Comparison of ENCODE assay signal across 1 cellular context in genomic region chr19:55385749-55386514, GRCh38.
A peak's percentile ranks its signal among the peaks of the same experiment; 100 is the strongest.
TF ChIP-seq lines count a peak whose summit lies in the region.

Gene RPL28, plus strand, starts transcription at chr19:55385932. Its CDS starts 426 bp downstream, at chr19:55386358.

TF ChIP-seq in HepG2, 621 proteins besides CTCF, POLR2A, EP300 and RAD21 (continued from another document and continues in another):
- TF ChIP-seq THRA (CRISPR knock-in tag; IDR thresholded peaks at IDR 0.05; ENCODE audit: borderline replicate concordance) = peak; percentile 53
- TF ChIP-seq LCORL (IDR thresholded peaks at IDR 0.05) = no peak
- 0 out of 2 replicates have a peak, but pooled peaks have one; percentile 22 for TF ChIP-seq LCORL (CRISPR knock-in tag; IDR thresholded peaks at IDR 0.05)
- TF ChIP-seq TCF7 (IDR thresholded peaks at IDR 0.05; ENCODE audit: low read depth) = no peak
- no peak for TF ChIP-seq TAF15 (IDR thresholded peaks at IDR 0.05; ENCODE audit: low read depth, low read length, poor library complexity, severe bottlenecking)
- TF ChIP-seq ZNF615 (CRISPR knock-in tag; IDR thresholded peaks at IDR 0.05; ENCODE audit: borderline replicate concordance) = no peak
- no peak for TF ChIP-seq ZNF550 (CRISPR knock-in tag; IDR thresholded peaks at IDR 0.05; ENCODE audit: borderline replicate concordance)
- no peak for TF ChIP-seq LRRFIP1 (CRISPR knock-in tag; conservative IDR thresholded peaks at IDR 0.05)
- peak; percentile 46; the same call in 1 of the 2 replicates for TF ChIP-seq HCFC1 (IDR thresholded peaks at IDR 0.05; ENCODE audit: low read depth, low read length)
- TF ChIP-seq ZSCAN12 (CRISPR knock-in tag; IDR thresholded peaks at IDR 0.05) = no peak
- peak; percentile 92; the same call in 1 of the 2 replicates for TF ChIP-seq ZNF563 (CRISPR knock-in tag; IDR thresholded peaks at IDR 0.05)
- TF ChIP-seq ATF1 (CRISPR knock-in tag; IDR thresholded peaks at IDR 0.05) = peak; percentile 84
- TF ChIP-seq MXD4 (CRISPR knock-in tag; IDR thresholded peaks at IDR 0.05) = peak; percentile 38; the same call in 1 of the 2 replicates
- peak; percentile 30; the same call in 1 of the 2 replicates for TF ChIP-seq ZNF607 (CRISPR knock-in tag; IDR thresholded peaks at IDR 0.05; ENCODE audit: borderline replicate concordance)
- TF ChIP-seq ZNF556 (CRISPR knock-in tag; IDR thresholded peaks at IDR 0.05; ENCODE audit: borderline replicate concordance) = 0 out of 2 replicates have a peak, but pooled peaks have one; percentile 55
- TF ChIP-seq TBL1XR1 (IDR thresholded peaks at IDR 0.05; ENCODE audit: borderline replicate concordance, low read length, partially characterized antibody) = peak; percentile 16
- TF ChIP-seq ZNF44 (CRISPR knock-in tag; IDR thresholded peaks at IDR 0.05) = no peak
- TF ChIP-seq RFXAP (CRISPR knock-in tag; IDR thresholded peaks at IDR 0.05; ENCODE audit: borderline replicate concordance) = peak; percentile 32; the same call in 1 of the 2 replicates
- 0 out of 2 replicates have a peak, but pooled peaks have one; percentile 28 for TF ChIP-seq ZSCAN22 (CRISPR knock-in tag; IDR thresholded peaks at IDR 0.05)
- TF ChIP-seq MTERF4 (CRISPR knock-in tag; IDR thresholded peaks at IDR 0.05) = peak; percentile 96
- 0 out of 2 replicates have a peak, but pooled peaks have one; percentile 13 for TF ChIP-seq ZNF292 (CRISPR knock-in tag; IDR thresholded peaks at IDR 0.05; ENCODE audit: borderline replicate concordance, low read depth)
- peak; percentile 63; the same call in 1 of the 2 replicates for TF ChIP-seq ZNF580 (CRISPR knock-in tag; IDR thresholded peaks at IDR 0.05; ENCODE audit: borderline replicate concordance, low read depth)
- no peak for TF ChIP-seq CSRNP2 (CRISPR knock-in tag; conservative IDR thresholded peaks at IDR 0.05; ENCODE audit: low read depth)
- TF ChIP-seq U2AF1 (optimal IDR thresholded peaks at IDR 0.05; ENCODE audit: low read depth, low read length) = no peak
- no peak for TF ChIP-seq ZNF232 (CRISPR knock-in tag; IDR thresholded peaks at IDR 0.05; ENCODE audit: borderline replicate concordance)
- no peak for TF ChIP-seq ATF7 (IDR thresholded peaks at IDR 0.05)
- TF ChIP-seq ATF7 (CRISPR knock-in tag; IDR thresholded peaks at IDR 0.05) = no peak
- 0 out of 2 replicates have a peak, but pooled peaks have one; percentile 10 for TF ChIP-seq TOPORS (CRISPR knock-in tag; IDR thresholded peaks at IDR 0.05)
- peak; percentile 72 for TF ChIP-seq ZNF709 (CRISPR knock-in tag; IDR thresholded peaks at IDR 0.05)
- peak; percentile 71 for TF ChIP-seq ETV5 (CRISPR knock-in tag; IDR thresholded peaks at IDR 0.05; ENCODE audit: borderline replicate concordance)
- TF ChIP-seq SMAD3 (CRISPR knock-in tag; IDR thresholded peaks at IDR 0.05) = peak; percentile 94
- peak; percentile 76 for TF ChIP-seq ZNF768 (CRISPR knock-in tag; IDR thresholded peaks at IDR 0.05)
- TF ChIP-seq ADNP (CRISPR knock-in tag; IDR thresholded peaks at IDR 0.05) = no peak
- TF ChIP-seq CCAR2 (optimal IDR thresholded peaks at IDR 0.05; ENCODE audit: low read depth, low read length) = no peak
- peak; percentile 77 for TF ChIP-seq MAF1 (CRISPR knock-in tag; IDR thresholded peaks at IDR 0.05; ENCODE audit: borderline replicate concordance)
- TF ChIP-seq NFKB2 (CRISPR knock-in tag; IDR thresholded peaks at IDR 0.05; ENCODE audit: borderline replicate concordance) = peak; percentile 78; the same call in 1 of the 2 replicates
- TF ChIP-seq TEF (CRISPR knock-in tag; IDR thresholded peaks at IDR 0.05) = no peak
- TF ChIP-seq ATRX (CRISPR knock-in tag; IDR thresholded peaks at IDR 0.05; ENCODE audit: borderline replicate concordance) = no peak
- no peak for TF ChIP-seq E2F2 (CRISPR knock-in tag; IDR thresholded peaks at IDR 0.05; ENCODE audit: borderline replicate concordance)
- TF ChIP-seq KMT2A (CRISPR knock-in tag; IDR thresholded peaks at IDR 0.05) = peak; percentile 93
- peak; percentile 87; the same call in 1 of the 2 replicates for TF ChIP-seq ATAD3A (CRISPR knock-in tag; IDR thresholded peaks at IDR 0.05)
- peak; percentile 84 for TF ChIP-seq GATAD1 (CRISPR knock-in tag; IDR thresholded peaks at IDR 0.05)
- 0 out of 2 replicates have a peak, but pooled peaks have one; percentile 55 for TF ChIP-seq ZNF136 (CRISPR knock-in tag; IDR thresholded peaks at IDR 0.05; ENCODE audit: low read depth)
- TF ChIP-seq NR2C2 (CRISPR knock-in tag; IDR thresholded peaks at IDR 0.05; ENCODE audit: borderline replicate concordance) = peak; percentile 55; the same call in 1 of the 2 replicates
- TF ChIP-seq KLF13 (CRISPR knock-in tag; IDR thresholded peaks at IDR 0.05) = 0 out of 2 replicates have a peak, but pooled peaks have one; percentile 83
- TF ChIP-seq ZNF367 (CRISPR knock-in tag; IDR thresholded peaks at IDR 0.05; ENCODE audit: borderline replicate concordance) = 0 out of 2 replicates have a peak, but pooled peaks have one; percentile 61
- TF ChIP-seq BRF2 (CRISPR knock-in tag; IDR thresholded peaks at IDR 0.05) = no peak
- no peak; the same call in 1 of the 2 replicates for TF ChIP-seq E2F5 (CRISPR knock-in tag; conservative IDR thresholded peaks at IDR 0.05)
- peak; percentile 82 for TF ChIP-seq SALL2 (CRISPR knock-in tag; IDR thresholded peaks at IDR 0.05)
- 0 out of 2 replicates have a peak, but pooled peaks have one; percentile 29 for TF ChIP-seq JUND (CRISPR knock-in tag; IDR thresholded peaks at IDR 0.05)
- TF ChIP-seq HOXA3 (CRISPR knock-in tag; IDR thresholded peaks at IDR 0.05) = peak; percentile 79
- no peak for TF ChIP-seq ZNF761 (CRISPR knock-in tag; conservative IDR thresholded peaks at IDR 0.05)
- no peak for TF ChIP-seq CEBPZ (IDR thresholded peaks at IDR 0.05; ENCODE audit: low read length)
- TF ChIP-seq ZFP90 (CRISPR knock-in tag; IDR thresholded peaks at IDR 0.05; ENCODE audit: borderline replicate concordance) = peak; percentile 51; the same call in 1 of the 2 replicates
- TF ChIP-seq PAF1 (CRISPR knock-in tag; IDR thresholded peaks at IDR 0.05) = no peak
